ENCODE assay signal across 9 cellular contexts in genomic region chr3:170751083-170751893, GRCh38.
A peak's percentile ranks its signal among the peaks of the same experiment; 100 is the strongest.
DNase-seq lines count a peak whose midpoint lies in the region; ATAC-seq and TF ChIP-seq lines count a peak whose summit lies in the region.
"Had no signal": no experiment of that assay in that cellular context is flagged by ENCODE, and none has a peak within 500 bp of the region (broad histone marks: within the 10 kb centered on the region; RNA-seq: fewer than 3 reads in every experiment).

No MANE protein-coding gene starts in this region.

- TF ChIP-seq CTCF in HFFc6 (IDR thresholded peaks at IDR 0.05) (no peak), thoracic aorta (IDR thresholded peaks at IDR 0.05) (no peak)

- peaks cover 38 to 56% of the 10 kb centered on the region in 2 donors for H3K4me1 ChIP-seq in thoracic aorta (ENCODE audit: control insufficient read depth in 1 of 2, low read depth in 2 of 2)

- no peaks in the 10 kb centered on the region for H3K36me3 ChIP-seq in thoracic aorta

- peak overlapping the region; percentile 83 for H3K27ac Mint-ChIP-seq in HFFc6
- H3K27ac Mint-ChIP-seq in activated T-cell treated with anti-CD3 and anti-CD28 coated beads, Interleukin-2, amount 50 U/mL, for 72 hours, result no peak overlapping the region

- peaks cover 92% of the 10 kb centered on the region for H3K4me1 Mint-ChIP-seq in HFFc6 (ENCODE audit: low read depth)
- no peaks in the 10 kb centered on the region for H3K4me1 Mint-ChIP-seq in activated T-cell treated with anti-CD3 and anti-CD28 coated beads, Interleukin-2, amount 50 U/mL, for 72 hours (ENCODE audit: low read depth)

- H3K4me3 Mint-ChIP-seq in HFFc6, result peak overlapping the region; percentile 49
- H3K4me3 Mint-ChIP-seq in activated T-cell treated with anti-CD3 and anti-CD28 coated beads, Interleukin-2, amount 50 U/mL, for 72 hours, result no peak overlapping the region

- no peak overlapping the region for H3K4me3 ChIP-seq in thoracic aorta

- no peaks in the 10 kb centered on the region for H3K9me3 Mint-ChIP-seq in HFFc6
- no peaks in the 10 kb centered on the region for H3K9me3 Mint-ChIP-seq in activated T-cell treated with anti-CD3 and anti-CD28 coated beads, Interleukin-2, amount 50 U/mL, for 72 hours

- H3K9me3 ChIP-seq in thoracic aorta, result no peaks in the 10 kb centered on the region

- intact Hi-C loops in left ventricle myocardium superior (cut with micrococcal nuclease), result no loop called here

- H3K27ac ChIP-seq in thoracic aorta, result peak overlapping the region; percentile 29 to 72

- peak; percentile 84 for DNase-seq in HFFc6
- peak; percentile 78 for DNase-seq in amniotic epithelial cell (ENCODE audit: low read depth)
- peak; percentile 55 for DNase-seq in left ventricle myocardium superior
- DNase-seq in thoracic aorta (ENCODE audit: low spot score), result peak; percentile 47
- DNase-seq in activated naive CD4-positive, alpha-beta T cell treated with anti-CD3 and anti-CD28 coated beads, Interleukin-2, amount 50 U/mL, for 16 hours, result no peak
- DNase-seq in left lobe of liver (ENCODE audit: low spot score), result no peak
- no peak for DNase-seq in activated T-cell treated with anti-CD3 and anti-CD28 coated beads, Interleukin-2, amount 50 U/mL, for 72 hours
- no peak for DNase-seq in stimulated activated CD4-positive, alpha-beta T cell treated with anti-CD3 and anti-CD28 coated beads, Interleukin-4, amount 100 ng/mL, for 24 hours
- DNase-seq: MM.1S had no signal

- peaks cover 18% of the 10 kb centered on the region for H3K36me3 Mint-ChIP-seq in HFFc6 (ENCODE audit: low read depth)
- H3K36me3 Mint-ChIP-seq in activated T-cell treated with anti-CD3 and anti-CD28 coated beads, Interleukin-2, amount 50 U/mL, for 72 hours (ENCODE audit: insufficient read depth in 2 of 2), result no peaks in the 10 kb centered on the region

- no peaks in the 10 kb centered on the region for H3K27me3 ChIP-seq in thoracic aorta (replicated peaks; ENCODE audit: insufficient read depth)

- ATAC-seq in left ventricle myocardium superior (peak; percentile 88), thoracic aorta (ENCODE audit: insufficient number of reproducible peaks, low FRiP score, low read depth) (peak; percentile 37), left lobe of liver (no peak)
- no peak for ATAC-seq in activated T-cell treated with anti-CD3 and anti-CD28 coated beads, Interleukin-2, amount 50 U/mL, for 72 hours (replicated peaks in 1 of 2)

- H3K27me3 Mint-ChIP-seq in HFFc6 (ENCODE audit: insufficient read depth), result no peaks in the 10 kb centered on the region; the same call in 1 of the 2 replicates
- H3K27me3 Mint-ChIP-seq in activated T-cell treated with anti-CD3 and anti-CD28 coated beads, Interleukin-2, amount 50 U/mL, for 72 hours (ENCODE audit: low read depth), result peaks cover 65% of the 10 kb centered on the region

Comparison
In these comparisons a context has a peak if more than half of its experiments do, and no peak if none do; other contexts are left out.
1. DNase-seq: peak in HFFc6 (single experiment), amniotic epithelial cell (single experiment), left ventricle myocardium superior (single experiment) and thoracic aorta (single experiment); none in activated naive CD4-positive, alpha-beta T cell treated with anti-CD3 and anti-CD28 coated beads, Interleukin-2, amount 50 U/mL, for 16 hours (single experiment), left lobe of liver (single experiment), activated T-cell treated with anti-CD3 and anti-CD28 coated beads, Interleukin-2, amount 50 U/mL, for 72 hours (0 of 2) and stimulated activated CD4-positive, alpha-beta T cell treated with anti-CD3 and anti-CD28 coated beads, Interleukin-4, amount 100 ng/mL, for 24 hours (single experiment).
2. ATAC-seq: peak in left ventricle myocardium superior (single experiment) and thoracic aorta (single experiment); none in left lobe of liver (single experiment) and activated T-cell treated with anti-CD3 and anti-CD28 coated beads, Interleukin-2, amount 50 U/mL, for 72 hours (0 of 2).